In the genomic region with DNA sequence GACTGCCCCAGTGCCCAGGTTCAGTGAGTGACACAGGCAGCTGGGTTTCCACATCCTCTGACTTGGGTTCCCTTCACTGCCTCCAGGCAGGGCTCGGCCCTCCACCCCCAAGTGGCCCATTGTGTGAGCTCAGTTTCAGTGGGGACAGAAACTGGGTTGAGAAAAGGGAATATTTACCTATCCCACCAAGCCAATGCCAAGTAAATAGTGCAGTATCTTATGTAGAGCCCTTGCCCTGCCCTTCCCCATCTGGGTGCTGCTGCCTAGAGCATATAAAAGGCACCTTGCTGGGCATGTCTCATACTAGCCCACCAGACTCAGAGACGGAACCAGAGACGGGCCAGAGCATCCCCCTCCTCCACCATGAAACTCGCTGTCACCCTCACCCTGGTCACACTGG, we compare ENCODE assay signal across 22 cellular contexts. TPM values are rescaled to one million over a fixed set of nuclear protein-coding genes. Genes with fewer than 3 reads are reported as not detected.
DNase-seq lines count a peak whose midpoint lies in the region; ATAC-seq and TF ChIP-seq lines count a peak whose summit lies in the region.
"Had no signal": no experiment of that assay in that cellular context is flagged by ENCODE, and none has a peak within 500 bp of the region (broad histone marks: within the 10 kb centered on the region; RNA-seq: fewer than 3 reads in every experiment).

A gene with protein sequence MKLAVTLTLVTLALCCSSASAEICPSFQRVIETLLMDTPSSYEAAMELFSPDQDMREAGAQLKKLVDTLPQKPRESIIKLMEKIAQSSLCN (plus strand): TSS at position 301 of the 400 bp plus-strand sequence. CDS start 63 bp downstream, at position 364.

- intact Hi-C loops in Panc1 (cut with micrococcal nuclease; ENCODE audit: unreplicated experiment), result no loop called here
- intact Hi-C loops in testis (cut with DNase I; ENCODE audit: low total_unique reads), result no loop called here

- peak within 1 kb of the TSS; percentile 62 for H3K27ac ChIP-seq in Panc1 (ENCODE audit: low read length)
- peak within 1 kb of the TSS; percentile 49 to 55 for H3K27ac ChIP-seq in mucosa of rectum (ENCODE audit: low read depth in 2 of 2, low read length in 2 of 2)
- peak within 1 kb of the TSS; percentile 39 to 77 for H3K27ac ChIP-seq in testis
- no peak within 1 kb of the TSS for H3K27ac ChIP-seq in foreskin keratinocyte
- H3K27ac ChIP-seq: BLaER1 had no signal

- POLR2A ChIA-PET in Panc1 (lab: Charles Lee), result no interaction called here

- 78% methylated on average over 4 of the region's 4 CpGs; no CpG with 5 or more reads in 1 of the 2 donors for WGBS in testis, 2 donors

- TF ChIP-seq CTCF in Panc1 (IDR thresholded peaks at IDR 0.05) (no peak), testis (IDR thresholded peaks at IDR 0.05) (no peak), foreskin keratinocyte (conservative IDR thresholded peaks at IDR 0.05) (no peak)

- no peak for ATAC-seq in Panc1
- no peak for ATAC-seq in foreskin keratinocyte
- ATAC-seq in GM21825 (IDR thresholded peaks at IDR 0.05; ENCODE audit: unreplicated experiment), result no peak
- no peak for ATAC-seq in HG03469 (IDR thresholded peaks at IDR 0.05; ENCODE audit: unreplicated experiment)
- ATAC-seq: activated CD4-positive, CD25-positive, alpha-beta regulatory T cell treated with anti-CD3 and anti-CD28 coated beads, Interleukin-2, amount 50 U/mL, for 24 hours had no signal

- DNase-seq in Panc1 (ENCODE audit: low read depth, low spot score) (no peak), dedifferentiated amniotic fluid mesenchymal stem cell (ENCODE audit: extremely low spot score) (peak; percentile 1), testis (no peak), foreskin keratinocyte (no peak)
- DNase-seq: activated gamma-delta T cell; cortex of kidney; erythroblast; hippocampal formation; MM.1S; NCI-H1694; SHP77; stimulated activated CD4-positive, alpha-beta T cell treated with anti-CD3 and anti-CD28 coated beads, Interleukin-15, amount 100 ng/mL, for 24 hours; T-helper 2 cell had no signal

- no peak within 1 kb of the TSS for H3K4me3 ChIP-seq in Panc1 (ENCODE audit: low read depth in 2 of 2, low read length in 2 of 2)
- no peak within 1 kb of the TSS for H3K4me3 ChIP-seq in mucosa of rectum (ENCODE audit: low read length in 2 of 2)
- no peak within 1 kb of the TSS for H3K4me3 ChIP-seq in testis
- H3K4me3 ChIP-seq: BLaER1 had no signal

- no TSS peak for BruUV-seq in Panc1 (replicated peaks; lab: Mats Ljungman, UMichigan)

- in situ Hi-C loops in Panc1 (cut with HindIII; ENCODE audit: low pct_unique_long_range_greater_than_20kb, low sequenced_read_pairs), result no loop called here

- CTCF ChIA-PET in Panc1 (lab: Charles Lee), result no interaction called here

- TF ChIP-seq POLR2A in testis (IDR thresholded peaks at IDR 0.05), result no peak

- H3K27me3 ChIP-seq in Panc1 (ENCODE audit: control insufficient read depth, insufficient read depth, low read length) (no peaks in the 10 kb centered on the region), mucosa of rectum (ENCODE audit: control insufficient read depth in 2 of 2, insufficient read depth in 2 of 2, low read length in 2 of 2) (peaks cover 0 to 3% of the 10 kb centered on the region in 2 donors), testis (no peaks in the 10 kb centered on the region), foreskin keratinocyte (peaks cover 18% of the 10 kb centered on the region)
- H3K27me3 ChIP-seq: BLaER1 had no signal

- H3K4me1 ChIP-seq in Panc1 (ENCODE audit: control insufficient read depth, insufficient read depth, low read length) (peaks cover 23% of the 10 kb centered on the region), mucosa of rectum (ENCODE audit: control insufficient read depth in 2 of 2, insufficient read depth in 2 of 2, low read length in 2 of 2) (peaks cover 5 to 7% of the 10 kb centered on the region in 2 donors), testis (peaks cover 15% of the 10 kb centered on the region), foreskin keratinocyte (no peaks in the 10 kb centered on the region)
- H3K4me1 ChIP-seq: BLaER1 had no signal

- no peaks in the 10 kb centered on the region for H3K9me3 ChIP-seq in Panc1 (ENCODE audit: control insufficient read depth, insufficient read depth, low read depth, low read length)
- no peaks in the 10 kb centered on the region for H3K9me3 ChIP-seq in mucosa of rectum (ENCODE audit: control insufficient read depth in 2 of 2, low read length in 2 of 2)
- no peaks in the 10 kb centered on the region for H3K9me3 ChIP-seq in testis
- H3K9me3 ChIP-seq: BLaER1 had no signal

- no peaks in the 10 kb centered on the region for H3K36me3 ChIP-seq in Panc1 (ENCODE audit: control insufficient read depth, insufficient read depth, low read length)
- H3K36me3 ChIP-seq in mucosa of rectum (ENCODE audit: control insufficient read depth in 2 of 2, insufficient read depth in 2 of 2, low read length in 2 of 2), result no peaks in the 10 kb centered on the region
- H3K36me3 ChIP-seq in testis (ENCODE audit: low read depth, missing control alignments), result no peaks in the 10 kb centered on the region
- H3K36me3 ChIP-seq: BLaER1 had no signal

- no peak within 1 kb of the TSS for H3K9ac ChIP-seq in mucosa of rectum (ENCODE audit: low read depth in 1 of 2, low read length in 2 of 2)
- H3K9ac ChIP-seq: BLaER1 had no signal

RNA-seq across cellular contexts. Expression of the gene that starts here (rescaled TPM):
- total RNA-seq in Panc1 (2021; ENCODE audit: unreplicated experiment) (1.1 TPM), testis (not detected), foreskin keratinocyte (not detected in 2 replicates)
- 0.70 TPM for polyA plus RNA-seq in Panc1 (2012; ENCODE audit: insufficient read length)
- polyA plus RNA-seq in testis (ENCODE audit: insufficient read depth, low read depth, low replicate concordance) (not detected), foreskin keratinocyte (not detected in 2 replicates)
- total RNA-seq: astrocyte, kidney epithelial cell, myocyte, subcutaneous adipose tissue had no signal
